30 cellular contexts compared by ENCODE assay signal in the genomic region with DNA sequence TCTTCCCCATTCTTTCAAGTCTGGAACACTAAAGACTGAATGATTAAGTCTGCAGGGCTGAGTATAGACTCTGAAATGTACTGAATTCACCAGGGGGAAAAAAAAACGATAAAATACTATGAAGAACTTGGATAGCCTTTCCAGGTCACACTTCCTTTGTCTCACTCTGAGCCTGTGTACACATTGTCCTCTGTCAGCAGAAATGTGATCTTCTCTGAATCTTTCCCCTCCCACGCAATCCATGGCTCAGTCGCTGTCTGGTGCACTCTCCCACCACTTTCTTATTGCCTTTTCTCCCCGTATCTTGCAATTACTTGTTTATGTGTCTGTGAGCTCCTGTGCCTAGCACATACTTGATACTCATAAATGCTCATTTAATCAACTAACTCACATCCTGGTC.
DNase-seq lines count a peak whose midpoint lies in the region; ATAC-seq and TF ChIP-seq lines count a peak whose summit lies in the region.
"Had no signal": no experiment of that assay in that cellular context is flagged by ENCODE, and none has a peak within 500 bp of the region (broad histone marks: within the 10 kb centered on the region; RNA-seq: fewer than 3 reads in every experiment).

No MANE protein-coding gene starts in this region.

- DNase-seq in brain microvascular endothelial cell (peak; percentile 36), kidney epithelial cell (ENCODE audit: low read depth) (peak; percentile 7), skeletal muscle cell (ENCODE audit: low read depth) (peak; percentile 66), osteocyte (ENCODE audit: extremely low spot score, unreplicated experiment) (no peak)
- DNase-seq: activated CD4-positive, alpha-beta T cell treated with anti-CD3 and anti-CD28 coated beads, Interleukin-2, amount 10 ng/mL, durations not matched to agents 7 days and 5 days; activated naive CD4-positive, alpha-beta T cell treated with Interleukin-2 at 50 U/mL for 16 hours; activated T-cell treated with anti-CD3 and anti-CD28 coated beads, Interleukin-2, amount 50 U/mL, for 72 hours; amniotic stem cell; caudate nucleus; DND-41; MV-4-11; NCI-H1436 treated with DMSO at 0.1 percent for 48 hours; NCI-H2171; NCI-H526; pancreas; right cardiac atrium; Right ventricle myocardium superior; stimulated activated CD4-positive, alpha-beta T cell treated with anti-CD3 and anti-CD28 coated beads, Interleukin-15, amount 100 ng/mL, for 24 hours; stimulated activated naive CD4-positive, alpha-beta T cell treated with Interleukin-2 at 50 U/mL for 16 hours; T-helper 9 cell; WERI-Rb-1 had no signal

- CTCF ChIA-PET in HEK293 (lab: Yijun Ruan, JAX): interaction anchor here (0.6 kb wide), 1 partner anchor 42 kb away, joined by 4 read pairs; no protein-coding TSS in a partner anchor

- H3K36me3 Mint-ChIP-seq in osteocyte (ENCODE audit: unreplicated experiment): no peaks in the 10 kb centered on the region
- H3K36me3 Mint-ChIP-seq: CD14-positive monocyte had no signal

- H3K27me3 ChIP-seq in brain microvascular endothelial cell (replicated peaks): no peaks in the 10 kb centered on the region
- no peaks in the 10 kb centered on the region for H3K27me3 ChIP-seq in kidney epithelial cell (ENCODE audit: control insufficient read depth, insufficient read depth, low read length)
- H3K27me3 ChIP-seq: pancreas had no signal

- no peaks in the 10 kb centered on the region for H3K9me3 Mint-ChIP-seq in osteocyte (ENCODE audit: unreplicated experiment)
- H3K9me3 Mint-ChIP-seq: activated CD4-positive, alpha-beta T cell treated with anti-CD3 and anti-CD28 coated beads, Interleukin-2, amount 10 ng/mL, durations not matched to agents 7 days and 5 days; dendritic cell treated with granulocyte-macrophage colony-stimulating factor and Interleukin-4, amounts not matched to agents 40 ng/mL and 50 ng/mL, for 4 days; nephron had no signal

- POLR2A ChIA-PET in HEK293 (lab: Yijun Ruan, JAX): no interaction called here

- ATAC-seq in GM19455 (IDR thresholded peaks at IDR 0.05; ENCODE audit: unreplicated experiment): no peak
- no peak for ATAC-seq in HG03139 (IDR thresholded peaks at IDR 0.05; ENCODE audit: unreplicated experiment)
- no peak for ATAC-seq in HG03108 (IDR thresholded peaks at IDR 0.05; ENCODE audit: unreplicated experiment)
- ATAC-seq: activated T-cell treated with anti-CD3 and anti-CD28 coated beads, Interleukin-2, amount 50 U/mL, for 72 hours; HCT116; pancreas; right cardiac atrium had no signal

- H3K4me3 ChIP-seq in HEK293 (ENCODE audit: low read depth, low read length) (no peak overlapping the region), brain microvascular endothelial cell (ENCODE audit: low read depth, low read length) (no peak overlapping the region), kidney epithelial cell (ENCODE audit: low read depth, low read length) (no peak overlapping the region), skeletal muscle cell (ENCODE audit: low read depth, low read length) (no peak overlapping the region)
- H3K4me3 ChIP-seq: pancreas had no signal

- no peak overlapping the region for H3K4me3 Mint-ChIP-seq in osteocyte (ENCODE audit: unreplicated experiment)
- H3K4me3 Mint-ChIP-seq: activated CD4-positive, alpha-beta T cell treated with anti-CD3 and anti-CD28 coated beads, Interleukin-2, amount 10 ng/mL, durations not matched to agents 7 days and 5 days; activated T-cell treated with anti-CD3 and anti-CD28 coated beads, Interleukin-2, amount 50 U/mL, for 72 hours; CD14-positive monocyte; dendritic cell treated with granulocyte-macrophage colony-stimulating factor and Interleukin-4, amounts not matched to agents 40 ng/mL and 50 ng/mL, for 4 days; nephron had no signal

- no peaks in the 10 kb centered on the region for H3K9me3 ChIP-seq in HEK293 (ENCODE audit: control insufficient read depth, insufficient read depth, low read depth, low read length)
- H3K9me3 ChIP-seq: pancreas had no signal

- H3K36me3 ChIP-seq in HEK293 (ENCODE audit: control insufficient read depth in 2 of 2, insufficient read depth in 1 of 2, low read length in 2 of 2): no peaks in the 10 kb centered on the region
- H3K36me3 ChIP-seq in brain microvascular endothelial cell (replicated peaks): no peaks in the 10 kb centered on the region
- H3K36me3 ChIP-seq in kidney epithelial cell (ENCODE audit: control insufficient read depth, insufficient read depth, low read length): no peaks in the 10 kb centered on the region
- H3K36me3 ChIP-seq: pancreas, WERI-Rb-1 had no signal

- no peaks in the 10 kb centered on the region for H3K4me1 Mint-ChIP-seq in osteocyte (ENCODE audit: unreplicated experiment)
- H3K4me1 Mint-ChIP-seq: activated CD4-positive, alpha-beta T cell treated with anti-CD3 and anti-CD28 coated beads, Interleukin-2, amount 10 ng/mL, durations not matched to agents 7 days and 5 days; CD14-positive monocyte had no signal

- H3K27ac ChIP-seq in HEK293 (ENCODE audit: extremely low read depth, low read depth, low read length) (no peak overlapping the region), brain microvascular endothelial cell (no peak overlapping the region)
- H3K27ac ChIP-seq: KMS-11, pancreas, WERI-Rb-1 had no signal

- no peak overlapping the region for H3K27ac Mint-ChIP-seq in osteocyte (ENCODE audit: unreplicated experiment)
- H3K27ac Mint-ChIP-seq: activated CD4-positive, alpha-beta T cell treated with anti-CD3 and anti-CD28 coated beads, Interleukin-2, amount 10 ng/mL, durations not matched to agents 7 days and 5 days; activated T-cell treated with anti-CD3 and anti-CD28 coated beads, Interleukin-2, amount 50 U/mL, for 72 hours; CD14-positive monocyte; dendritic cell treated with granulocyte-macrophage colony-stimulating factor and Interleukin-4, amounts not matched to agents 40 ng/mL and 50 ng/mL, for 4 days; nephron had no signal

- H3K4me1 ChIP-seq in HEK293 (ENCODE audit: control insufficient read depth, insufficient read depth, low read length): peaks cover 4% of the 10 kb centered on the region
- H3K4me1 ChIP-seq: pancreas had no signal

- in situ Hi-C loops in brain microvascular endothelial cell (cut with HindIII; ENCODE audit: low pct_ligation_motif_present, low sequenced_read_pairs): no loop called here

- H3K27me3 Mint-ChIP-seq in osteocyte (ENCODE audit: unreplicated experiment): no peaks in the 10 kb centered on the region
- H3K27me3 Mint-ChIP-seq: activated CD4-positive, alpha-beta T cell treated with anti-CD3 and anti-CD28 coated beads, Interleukin-2, amount 10 ng/mL, durations not matched to agents 7 days and 5 days; dendritic cell treated with granulocyte-macrophage colony-stimulating factor and Interleukin-4, amounts not matched to agents 40 ng/mL and 50 ng/mL, for 4 days had no signal

- TF ChIP-seq CTCF in HEK293 (tag by site-specific recombination; IDR thresholded peaks at IDR 0.05) (no peak), brain microvascular endothelial cell (IDR thresholded peaks at IDR 0.05; ENCODE audit: low read depth, low read length, missing control alignments) (no peak), kidney epithelial cell (IDR thresholded peaks at IDR 0.05; ENCODE audit: insufficient read depth, low read length, poor library complexity, severe bottlenecking) (no peak), osteocyte (IDR thresholded peaks at IDR 0.05) (no peak)

TF ChIP-seq in HEK293, 187 proteins besides CTCF, POLR2A, EP300 and RAD21 (continues in another document):
- TF ChIP-seq ZNF768 (tag by site-specific recombination; IDR thresholded peaks at IDR 0.05) (no peak), ZFHX2 (tag by site-specific recombination; conservative IDR thresholded peaks at IDR 0.05) (peak; percentile 83), PRDM1 (tag by site-specific recombination; IDR thresholded peaks at IDR 0.05) (peak; percentile 47; the same call in 1 of the 2 replicates), ZBTB17 (tag by site-specific recombination; IDR thresholded peaks at IDR 0.05) (0 out of 2 replicates have a peak, but pooled peaks have one; percentile 23), ZNF664 (tag by site-specific recombination; IDR thresholded peaks at IDR 0.05) (peak; percentile 52; the same call in 1 of the 2 replicates), EGR2 (tag by site-specific recombination; IDR thresholded peaks at IDR 0.05; ENCODE audit: low read depth) (peak; percentile 70; the same call in 1 of the 2 replicates), ZNF843 (tag by site-specific recombination; IDR thresholded peaks at IDR 0.05) (0 out of 2 replicates have a peak, but pooled peaks have one; percentile 21)
- TF ChIP-seq, protein P1, sequence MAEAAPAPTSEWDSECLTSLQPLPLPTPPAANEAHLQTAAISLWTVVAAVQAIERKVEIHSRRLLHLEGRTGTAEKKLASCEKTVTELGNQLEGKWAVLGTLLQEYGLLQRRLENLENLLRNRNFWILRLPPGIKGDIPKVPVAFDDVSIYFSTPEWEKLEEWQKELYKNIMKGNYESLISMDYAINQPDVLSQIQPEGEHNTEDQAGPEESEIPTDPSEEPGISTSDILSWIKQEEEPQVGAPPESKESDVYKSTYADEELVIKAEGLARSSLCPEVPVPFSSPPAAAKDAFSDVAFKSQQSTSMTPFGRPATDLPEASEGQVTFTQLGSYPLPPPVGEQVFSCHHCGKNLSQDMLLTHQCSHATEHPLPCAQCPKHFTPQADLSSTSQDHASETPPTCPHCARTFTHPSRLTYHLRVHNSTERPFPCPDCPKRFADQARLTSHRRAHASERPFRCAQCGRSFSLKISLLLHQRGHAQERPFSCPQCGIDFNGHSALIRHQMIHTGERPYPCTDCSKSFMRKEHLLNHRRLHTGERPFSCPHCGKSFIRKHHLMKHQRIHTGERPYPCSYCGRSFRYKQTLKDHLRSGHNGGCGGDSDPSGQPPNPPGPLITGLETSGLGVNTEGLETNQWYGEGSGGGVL (tag by site-specific recombination; IDR thresholded peaks at IDR 0.05): peak; percentile 16; the same call in 1 of the 2 replicates
- TF ChIP-seq, protein P2, sequence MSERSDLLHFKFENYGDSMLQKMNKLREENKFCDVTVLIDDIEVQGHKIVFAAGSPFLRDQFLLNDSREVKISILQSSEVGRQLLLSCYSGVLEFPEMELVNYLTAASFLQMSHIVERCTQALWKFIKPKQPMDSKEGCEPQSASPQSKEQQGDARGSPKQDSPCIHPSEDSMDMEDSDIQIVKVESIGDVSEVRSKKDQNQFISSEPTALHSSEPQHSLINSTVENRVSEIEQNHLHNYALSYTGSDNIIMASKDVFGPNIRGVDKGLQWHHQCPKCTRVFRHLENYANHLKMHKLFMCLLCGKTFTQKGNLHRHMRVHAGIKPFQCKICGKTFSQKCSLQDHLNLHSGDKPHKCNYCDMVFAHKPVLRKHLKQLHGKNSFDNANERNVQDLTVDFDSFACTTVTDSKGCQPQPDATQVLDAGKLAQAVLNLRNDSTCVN (tag by site-specific recombination; optimal IDR thresholded peaks at IDR 0.05): no peak
